In the genomic region with DNA sequence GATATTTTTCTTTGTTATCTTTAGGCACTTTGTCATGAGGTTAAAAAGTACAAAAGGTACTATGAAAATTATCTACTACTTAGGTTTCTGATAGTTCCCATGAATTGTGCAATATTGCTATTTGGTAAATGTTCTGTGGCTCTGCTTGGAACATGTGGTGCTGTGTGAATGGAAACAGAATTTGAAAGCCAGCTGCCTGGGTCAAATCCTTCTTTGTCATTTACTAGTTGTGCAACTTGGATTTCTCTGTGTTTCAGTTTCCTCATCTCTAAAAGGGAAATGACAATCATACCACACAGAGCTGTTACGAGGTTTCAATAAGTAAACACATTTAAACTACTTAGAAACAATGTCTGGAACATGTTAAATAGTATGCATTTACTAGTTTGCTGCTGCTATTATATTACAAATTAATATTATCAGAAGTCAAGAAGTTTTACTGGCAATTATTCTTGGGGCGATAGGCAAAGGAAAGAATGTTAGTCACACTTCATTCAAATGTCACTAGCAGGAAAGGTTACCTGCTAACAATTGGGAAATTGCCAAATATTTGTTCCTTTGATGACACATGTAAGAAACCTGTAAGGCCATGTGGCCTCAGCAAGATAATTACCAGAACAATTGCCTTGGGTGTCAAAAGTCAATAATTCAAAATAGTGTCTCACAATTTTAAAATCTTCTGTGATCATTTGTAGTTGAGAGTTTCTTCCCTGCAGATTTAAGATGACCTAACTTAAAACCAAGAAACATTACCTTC, we compare ENCODE assay signal across 9 cellular contexts.
DNase-seq lines count a peak whose midpoint lies in the region; ATAC-seq and TF ChIP-seq lines count a peak whose summit lies in the region.
"Had no signal": no experiment of that assay in that cellular context is flagged by ENCODE, and none has a peak within 500 bp of the region (broad histone marks: within the 10 kb centered on the region; RNA-seq: fewer than 3 reads in every experiment).

No MANE protein-coding gene starts in this region.

- peaks cover 4 to 11% of the 10 kb centered on the region in 2 experiments for H3K9me3 Mint-ChIP-seq in H9
- peaks cover 6% of the 10 kb centered on the region; the same call in 2 of the 3 replicates for H3K9me3 Mint-ChIP-seq in GM23338

- H4K20me1 ChIP-seq in HCT116 (ENCODE audit: insufficient read depth) = no peaks in the 10 kb centered on the region
- H4K20me1 ChIP-seq in H9 (ENCODE audit: control insufficient read depth, insufficient read depth, insufficient read length) = no peaks in the 10 kb centered on the region
- H4K20me1 ChIP-seq in GM23338 (replicated peaks; ENCODE audit: insufficient read depth) = no peaks in the 10 kb centered on the region

- no peak overlapping the region for H2BK120ac ChIP-seq in H9 (ENCODE audit: low read depth, low read length, poor library complexity, severe bottlenecking)

- BruUV-seq in HCT116 (replicated peaks; lab: Mats Ljungman, UMichigan) = no TSS peak

- H3K4me1 ChIP-seq in HCT116 (ENCODE audit: control insufficient read depth in 1 of 2, insufficient read depth in 2 of 2, low read length in 2 of 2) (peaks cover 21 to 24% of the 10 kb centered on the region in 2 experiments), foreskin keratinocyte (no peaks in the 10 kb centered on the region), spleen (no peaks in the 10 kb centered on the region), H9 (ENCODE audit: insufficient read depth, low read length) (no peaks in the 10 kb centered on the region; the same call in 1 of the 2 replicates), GM23338 (ENCODE audit: insufficient read depth) (no peaks in the 10 kb centered on the region)

- H4K5ac ChIP-seq in H9 (ENCODE audit: insufficient read length, low read depth, low read length) = no peak overlapping the region

- H3K36me3 Mint-ChIP-seq in H9 (ENCODE audit: insufficient read depth in 1 of 3, low read depth in 3 of 3) (peaks cover 0 to 5% (median 4%) of the 10 kb centered on the region in 3 experiments; a peak in 6 of 7 replicates), GM23338 (ENCODE audit: low read depth) (no peaks in the 10 kb centered on the region)

- no peaks in the 10 kb centered on the region for H3K79me1 ChIP-seq in H9 (ENCODE audit: insufficient read depth, low read depth, low read length, poor library complexity, severe bottlenecking)

- RAD21 ChIA-PET in HCT116 (lab: Charles Lee; ENCODE audit: low non-redundant PET in 1 of 2, low total read pairs in 2 of 2, uncharacterized antibody in 2 of 2, unreplicated experiment in 2 of 2) = no interaction called here

- POLR2A ChIA-PET in HCT116 (lab: Charles Lee) = no interaction called here

- H3K4ac ChIP-seq in H9 (ENCODE audit: low read depth, low read length) = no peak overlapping the region

- H3K9me2 ChIP-seq in HCT116 (ENCODE audit: insufficient read depth) (no peaks in the 10 kb centered on the region), GM23338 (ENCODE audit: insufficient read depth) (no peaks in the 10 kb centered on the region; the same call in 1 of the 2 replicates)

- H3K18ac ChIP-seq in H9 (ENCODE audit: insufficient read length, low read depth, low read length) = no peak overlapping the region

- H3K4me1 Mint-ChIP-seq in H9 = peaks cover 8 to 14% of the 10 kb centered on the region in 2 experiments
- peaks cover 10% of the 10 kb centered on the region; the same call in 2 of the 3 replicates for H3K4me1 Mint-ChIP-seq in GM23338
- H3K4me1 Mint-ChIP-seq: nephron had no signal

- H3T11ph ChIP-seq in H9 (ENCODE audit: low read length) = no peak overlapping the region

- ATAC-seq in HCT116 (peak; percentile 77), foreskin keratinocyte (peak; percentile 31), GM18519 (IDR thresholded peaks at IDR 0.05; ENCODE audit: low FRiP score, unreplicated experiment) (no peak), GM23338 (no peak)

- H3K27me3 Mint-ChIP-seq in H9 (ENCODE audit: low read depth) (no peaks in the 10 kb centered on the region), GM23338 (ENCODE audit: insufficient read depth, low read depth, poor library complexity) (no peaks in the 10 kb centered on the region)

- H3K56ac ChIP-seq in H9 (ENCODE audit: insufficient read length, low read depth, low read length) = no peak overlapping the region

- DNase-seq in HCT116 (ENCODE audit: low read depth, low spot score) (peak; percentile 73), SIG-M5 (lab: John Stamatoyannopoulos, UW) (peak; percentile 74), foreskin keratinocyte (peak; percentile 19 to 44), spleen (no peak), H9 (no peak), GM23338 (ENCODE audit: low spot score) (no peak)
- DNase-seq: NCI-H2081 had no signal

- H2BK12ac ChIP-seq in H9 (ENCODE audit: insufficient read length, low read depth, low read length) = no peak overlapping the region

- no peaks in the 10 kb centered on the region for H3K36me3 ChIP-seq in HCT116 (ENCODE audit: control insufficient read depth in 1 of 2, insufficient read depth in 2 of 2, low read length in 2 of 2)
- peaks cover 0 to 11% (median 0%) of the 10 kb centered on the region in 6 donors for H3K36me3 ChIP-seq in spleen
- H3K36me3 ChIP-seq in GM23338 (ENCODE audit: insufficient read depth) = no peaks in the 10 kb centered on the region

- no peak overlapping the region for H2BK20ac ChIP-seq in H9 (ENCODE audit: low read depth, low read length, poor library complexity, severe bottlenecking)

- TF ChIP-seq POLR2A in HCT116 (IDR thresholded peaks at IDR 0.05; ENCODE audit: borderline replicate concordance, extremely low read depth, insufficient read depth, insufficient read length) (no peak), spleen (IDR thresholded peaks at IDR 0.05) (no peak)

- intact Hi-C loops in HCT116 (cut with micrococcal nuclease) (no loop called here), spleen (cut with DNase I; ENCODE audit: low total_unique reads) (no loop called here)

- H2BK15ac ChIP-seq in H9 (ENCODE audit: low read depth, low read length) = no peak overlapping the region

- no peak overlapping the region for H3K4me3 Mint-ChIP-seq in H9
- H3K4me3 Mint-ChIP-seq in GM23338 = no peak overlapping the region
- H3K4me3 Mint-ChIP-seq: nephron had no signal

- no peak overlapping the region for H3K23ac ChIP-seq in H9 (ENCODE audit: insufficient read length, low read depth, low read length)

- 0 out of 2 replicates have a peak, but pooled peaks have one; percentile 2 for TF ChIP-seq RAD21 in HCT116 (IDR thresholded peaks at IDR 0.05; ENCODE audit: low read depth)

- H3K9me3 ChIP-seq in HCT116 (ENCODE audit: control insufficient read depth in 1 of 2, insufficient read depth in 1 of 2, low read depth in 1 of 2, low read length in 2 of 2) = no peaks in the 10 kb centered on the region
- H3K9me3 ChIP-seq in spleen = peaks cover 0 to 14% (median 6%) of the 10 kb centered on the region in 8 donors
- H3K9me3 ChIP-seq in H9 (ENCODE audit: control insufficient read depth, low read depth, low read length) = peaks cover 5% of the 10 kb centered on the region

- no peaks in the 10 kb centered on the region for H3K79me2 ChIP-seq in HCT116 (ENCODE audit: insufficient read depth, low read length)
- H3K79me2 ChIP-seq in H9 (ENCODE audit: insufficient read depth, low read length) = no peaks in the 10 kb centered on the region
- H3K79me2 ChIP-seq in GM23338 (replicated peaks; ENCODE audit: insufficient read depth) = no peaks in the 10 kb centered on the region

- no peaks in the 10 kb centered on the region for H3F3A ChIP-seq in GM23338 (replicated peaks; ENCODE audit: low read depth)

- CTCF ChIA-PET in HCT116 (lab: Charles Lee) = no interaction called here

- no peak overlapping the region for H3K9ac ChIP-seq in HCT116 (ENCODE audit: low read length)
- H3K9ac ChIP-seq in H9 (ENCODE audit: extremely low read depth, insufficient read length, low read length) = no peak overlapping the region

- H3K27me3 ChIP-seq in HCT116 (ENCODE audit: insufficient read depth, low read length) = no peaks in the 10 kb centered on the region
- no peaks in the 10 kb centered on the region for H3K27me3 ChIP-seq in foreskin keratinocyte
- no peaks in the 10 kb centered on the region for H3K27me3 ChIP-seq in spleen (replicated peaks in 1 of 7)
- H3K27me3 ChIP-seq in H9 (ENCODE audit: insufficient read depth, low read length) = no peaks in the 10 kb centered on the region
- no peaks in the 10 kb centered on the region for H3K27me3 ChIP-seq in GM23338 (ENCODE audit: insufficient read depth)

- TF ChIP-seq CTCF in HCT116 (IDR thresholded peaks at IDR 0.05 in 2 of 3, conservative IDR thresholded peaks at IDR 0.05 in 1 of 3; ENCODE audit: borderline replicate concordance in 1 of 3, insufficient read depth in 1 of 3, low read depth in 2 of 3, low read length in 2 of 3) = no peak
- TF ChIP-seq CTCF in foreskin keratinocyte (conservative IDR thresholded peaks at IDR 0.05) = no peak
- no peak for TF ChIP-seq CTCF in spleen (IDR thresholded peaks at IDR 0.05 in 8 of 11, conservative IDR thresholded peaks at IDR 0.05 in 3 of 11)
- no peak for TF ChIP-seq CTCF in H9 (conservative IDR thresholded peaks at IDR 0.05)
- TF ChIP-seq CTCF in GM23338 (conservative IDR thresholded peaks at IDR 0.05; ENCODE audit: low read depth in 2 of 2) = no peak

- no peak overlapping the region for H4K8ac ChIP-seq in H9 (replicated peaks; ENCODE audit: insufficient read length, low read depth, low read length)

- H2AFZ ChIP-seq in HCT116 (ENCODE audit: low read depth, low read length, poor library complexity, severe bottlenecking) (no peak overlapping the region), H9 (ENCODE audit: low read length) (no peak overlapping the region), GM23338 (no peak overlapping the region; the same call in 1 of the 2 replicates)

- no peak overlapping the region for H2AK5ac ChIP-seq in H9 (ENCODE audit: insufficient read length, low read length)

- no peak overlapping the region for H2BK5ac ChIP-seq in H9 (ENCODE audit: insufficient read length, low read length)

- 39 to 76% (median 59%) methylated on average over 2 of the region's 2 CpGs for WGBS in spleen, 5 donors
- WGBS in H9 (ENCODE audit: extremely low coverage, insufficient read length, low lambda C conversion rate) = no CpG with 5 or more reads among the region's 2 CpGs

- H3K4me3 ChIP-seq in HCT116 (replicated peaks in 1 of 2; ENCODE audit: low read depth in 1 of 2, low read length in 2 of 2) (peak overlapping the region in 1 of 2 experiments; percentile 8; a peak in 1 of 4 replicates), spleen (peak overlapping the region in 1 of 8 donors; percentile 45), GM23338 (no peak overlapping the region)

- no peak overlapping the region for H4K91ac ChIP-seq in H9 (ENCODE audit: insufficient read length, low read depth, low read length)

- H3K27ac Mint-ChIP-seq in H9 (no peak overlapping the region), GM23338 (no peak overlapping the region)
- H3K27ac Mint-ChIP-seq: nephron had no signal

- H3K23me2 ChIP-seq in H9 (ENCODE audit: insufficient read length, low read depth, low read length, poor library complexity, severe bottlenecking) = no peaks in the 10 kb centered on the region

- H3K27ac ChIP-seq in HCT116 (ENCODE audit: low read depth, low read length) = peak overlapping the region; percentile 41; the same call in 1 of the 2 replicates
- no peak overlapping the region for H3K27ac ChIP-seq in foreskin keratinocyte
- peak overlapping the region in 7 of 8 donors; percentile 28 to 91 (median 80) for H3K27ac ChIP-seq in spleen
- H3K27ac ChIP-seq in H9 (ENCODE audit: insufficient read length, low read depth, low read length) = no peak overlapping the region
- H3K27ac ChIP-seq in GM23338 (ENCODE audit: low read depth) = no peak overlapping the region

- H3K14ac ChIP-seq in H9 (ENCODE audit: insufficient read depth, low read length) = no peak overlapping the region

- H3K4me2 ChIP-seq in HCT116 (ENCODE audit: low read length) (peak overlapping the region; percentile 54), H9 (ENCODE audit: insufficient read depth, insufficient read length, low read length) (no peak overlapping the region), GM23338 (no peak overlapping the region)

Comparison
In these comparisons a context has a peak if more than half of its experiments do, and no peak if none do; other contexts are left out.
1. ATAC-seq: peak in HCT116 (single experiment) and foreskin keratinocyte (single experiment); none in GM18519 (single experiment) and GM23338 (single experiment).
2. DNase-seq: peak in HCT116 (single experiment), SIG-M5 (single experiment) and foreskin keratinocyte (2 of 2); none in spleen (single experiment), H9 (single experiment) and GM23338 (single experiment).
3. H3K27ac ChIP-seq: peak in HCT116 (single experiment) and spleen (7 of 8); none in foreskin keratinocyte (single experiment), H9 (single experiment) and GM23338 (single experiment).